8 cellular contexts compared by ENCODE assay signal in genomic region chr4:102761478-102761790, GRCh38. TPM values are rescaled to one million over a fixed set of nuclear protein-coding genes. Genes with fewer than 3 reads are reported as not detected.
DNase-seq lines count a peak whose midpoint lies in the region; ATAC-seq and TF ChIP-seq lines count a peak whose summit lies in the region.

No MANE protein-coding gene starts in this region.

- H3K36me3 Mint-ChIP-seq in chondrocyte (ENCODE audit: low read depth) (no peaks in the 10 kb centered on the region), mesothelial cell of epicardium (no peaks in the 10 kb centered on the region)

- DNase-seq in G401 (ENCODE audit: low spot score) (peak; percentile 69), Karpas-422 (peak; percentile 59), chondrocyte (ENCODE audit: low spot score) (no peak), mesothelial cell of epicardium (ENCODE audit: low spot score in 2 of 2, unreplicated experiment in 2 of 2) (no peak), OCI-M2 (lab: John Stamatoyannopoulos, UW; ENCODE audit: unreplicated experiment) (no peak), NCI-H2081 treated with DMSO at 0.1 percent for 48 hours (lab: John Stamatoyannopoulos, UW) (no peak)

- peak overlapping the region; percentile 81 for H3K4me3 ChIP-seq in Karpas-422 (ENCODE audit: low read length)

- H3K27me3 ChIP-seq in Karpas-422 (ENCODE audit: low read length): no peaks in the 10 kb centered on the region

- H3K4me1 Mint-ChIP-seq in chondrocyte (ENCODE audit: low read depth): peaks cover 36% of the 10 kb centered on the region
- peaks cover 43% of the 10 kb centered on the region for H3K4me1 Mint-ChIP-seq in mesothelial cell of epicardium

- peaks cover 20% of the 10 kb centered on the region for H3K4me1 ChIP-seq in Karpas-422 (ENCODE audit: low read length)

- no peaks in the 10 kb centered on the region for H4K20me1 ChIP-seq in Karpas-422 (ENCODE audit: insufficient read depth, low read depth, low read length)

- no peaks in the 10 kb centered on the region for H3K9me3 ChIP-seq in Karpas-422 (ENCODE audit: low read length)

- H3K9me2 ChIP-seq in Karpas-422 (replicated peaks; ENCODE audit: insufficient read depth, low read length): no peaks in the 10 kb centered on the region

- H2AFZ ChIP-seq in Karpas-422 (ENCODE audit: low read length): peak overlapping the region; percentile 91

- TF ChIP-seq CTCF in chondrocyte (IDR thresholded peaks at IDR 0.05): no peak
- TF ChIP-seq CTCF in mesothelial cell of epicardium (IDR thresholded peaks at IDR 0.05; ENCODE audit: unreplicated experiment): no peak

- in situ Hi-C loops in G401 (cut with HindIII; ENCODE audit: low sequenced_read_pairs): no loop called here

- no peaks in the 10 kb centered on the region for H3K27me3 Mint-ChIP-seq in chondrocyte (ENCODE audit: low read depth)
- no peaks in the 10 kb centered on the region for H3K27me3 Mint-ChIP-seq in mesothelial cell of epicardium (ENCODE audit: low read depth)

- H3K9me3 Mint-ChIP-seq in chondrocyte (ENCODE audit: low read depth) (no peaks in the 10 kb centered on the region), mesothelial cell of epicardium (no peaks in the 10 kb centered on the region)

- ATAC-seq in HG02571 (IDR thresholded peaks at IDR 0.05; ENCODE audit: unreplicated experiment) (no peak), HG03025 (IDR thresholded peaks at IDR 0.05; ENCODE audit: low FRiP score, unreplicated experiment) (no peak)

- H3K4me2 ChIP-seq in Karpas-422 (ENCODE audit: low read depth, low read length, poor library complexity, severe bottlenecking): peak overlapping the region; percentile 86

- H3K79me2 ChIP-seq in Karpas-422 (ENCODE audit: low read length): peaks cover 39% of the 10 kb centered on the region

- peak overlapping the region; percentile 64 for H3K27ac Mint-ChIP-seq in chondrocyte (ENCODE audit: unreplicated experiment)
- H3K27ac Mint-ChIP-seq in mesothelial cell of epicardium: peak overlapping the region; percentile 81

- no peaks in the 10 kb centered on the region for H3K36me3 ChIP-seq in Karpas-422 (ENCODE audit: insufficient read depth, low read length)

- peak overlapping the region; percentile 82 for H3K9ac ChIP-seq in Karpas-422 (ENCODE audit: low read length)

- peak overlapping the region; percentile 87 for H3K4me3 Mint-ChIP-seq in chondrocyte (ENCODE audit: unreplicated experiment)
- peak overlapping the region; percentile 96 for H3K4me3 Mint-ChIP-seq in mesothelial cell of epicardium

- H3K27ac ChIP-seq in Karpas-422 (ENCODE audit: low read length): no peak overlapping the region

RNA-seq across cellular contexts. Expression of gene MANBA, which starts 0.7 kb away (rescaled TPM):
- total RNA-seq in G401 (2014; rRNA removed; shearing (Covaris generic)): 12.8 and 16.2 TPM in 2 replicates
- 57.2 and 91.6 TPM in 2 replicates for total RNA-seq in Karpas-422 (2014; rRNA removed; shearing (Covaris generic); ENCODE audit: low replicate concordance)
- 34.9 to 38.5 TPM (median 36.9 TPM) in 3 replicates for total RNA-seq in chondrocyte
- 39.2 to 40.2 TPM (median 39.6 TPM) in 3 replicates for total RNA-seq in mesothelial cell of epicardium

Comparison
In these comparisons a context has a peak if more than half of its experiments do, and no peak if none do; other contexts are left out.
1. DNase-seq: peak in G401 (single experiment) and Karpas-422 (single experiment); none in chondrocyte (single experiment), mesothelial cell of epicardium (0 of 2), OCI-M2 (single experiment) and NCI-H2081 treated with DMSO at 0.1 percent for 48 hours (single experiment).